ENCODE assay signal across 9 cellular contexts in the genomic region with DNA sequence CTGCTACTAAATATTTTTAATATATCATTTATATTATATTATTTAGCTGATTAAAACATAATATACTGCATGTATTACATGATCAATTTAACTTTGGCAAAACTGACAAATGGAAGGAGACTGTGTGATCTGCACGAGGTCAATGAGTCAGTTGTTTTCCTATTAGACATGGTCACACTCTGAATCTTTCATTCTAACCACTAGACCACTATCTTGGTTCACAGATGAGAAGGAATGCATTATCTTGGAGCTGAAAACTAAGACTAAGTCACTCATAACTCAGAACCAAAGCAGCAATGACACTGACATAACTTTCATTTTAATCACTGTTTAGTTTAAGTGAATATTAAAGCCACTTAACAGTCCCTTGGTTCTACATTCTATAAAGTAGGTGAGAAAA. TPM values are rescaled to one million over a fixed set of nuclear protein-coding genes. Genes with fewer than 3 reads are reported as not detected.
DNase-seq lines count a peak whose midpoint lies in the region; ATAC-seq and TF ChIP-seq lines count a peak whose summit lies in the region.
"Had no signal": no experiment of that assay in that cellular context is flagged by ENCODE, and none has a peak within 500 bp of the region (broad histone marks: within the 10 kb centered on the region; RNA-seq: fewer than 3 reads in every experiment).

No MANE protein-coding gene starts in this region.

- H3K4me1 ChIP-seq in Panc1 (ENCODE audit: control insufficient read depth, insufficient read depth, low read length): no peaks in the 10 kb centered on the region

- BruUV-seq in Panc1 (replicated peaks; lab: Mats Ljungman, UMichigan): no TSS peak

- CTCF ChIA-PET in Panc1 (lab: Charles Lee): no interaction called here

- no peak overlapping the region for H3K4me3 Mint-ChIP-seq in T-helper 17 cell

- DNase-seq in GM03348 (ENCODE audit: low spot score) (peak; percentile 70), Panc1 (ENCODE audit: low read depth, low spot score) (peak; percentile 33), glomerular visceral epithelial cell (ENCODE audit: extremely low spot score) (peak; percentile 73), 8988T (no peak), nucleus accumbens (lab: John Stamatoyannopoulos, UW) (no peak), NCI-H146 (lab: John Stamatoyannopoulos, UW) (no peak), T-helper 17 cell (no peak)
- DNase-seq: NCI-H2227 treated with DMSO at 0.1 percent for 48 hours had no signal

- H3K27ac ChIP-seq in Panc1 (ENCODE audit: low read length): no peak overlapping the region

- in situ Hi-C loops in Panc1 (cut with HindIII; ENCODE audit: low pct_unique_long_range_greater_than_20kb, low sequenced_read_pairs): no loop called here

- H3K4me3 ChIP-seq in Panc1 (ENCODE audit: low read depth in 2 of 2, low read length in 2 of 2): no peak overlapping the region

- no peak for TF ChIP-seq CTCF in Panc1 (IDR thresholded peaks at IDR 0.05)

- no peaks in the 10 kb centered on the region for H3K27me3 ChIP-seq in Panc1 (ENCODE audit: control insufficient read depth, insufficient read depth, low read length)

- POLR2A ChIA-PET in Panc1 (lab: Charles Lee): no interaction called here

- no peak overlapping the region for H3K27ac Mint-ChIP-seq in T-helper 17 cell

- H3K4me1 Mint-ChIP-seq in T-helper 17 cell: peaks cover 20% of the 10 kb centered on the region

- ATAC-seq in GM21390 (IDR thresholded peaks at IDR 0.05; ENCODE audit: unreplicated experiment) (peak; percentile 74), Panc1 (no peak), T-helper 17 cell (no peak)

- peaks cover 8% of the 10 kb centered on the region for H3K36me3 Mint-ChIP-seq in T-helper 17 cell (ENCODE audit: low read depth)

- intact Hi-C loops in Panc1 (cut with micrococcal nuclease; ENCODE audit: unreplicated experiment): no loop called here

- no peaks in the 10 kb centered on the region for H3K9me3 ChIP-seq in Panc1 (ENCODE audit: control insufficient read depth, insufficient read depth, low read depth, low read length)
- no peaks in the 10 kb centered on the region for H3K9me3 ChIP-seq in T-helper 17 cell (ENCODE audit: control insufficient read depth, low read length, poor library complexity, severe bottlenecking)

- no peaks in the 10 kb centered on the region for H3K27me3 Mint-ChIP-seq in T-helper 17 cell

- H3K36me3 ChIP-seq in Panc1 (ENCODE audit: control insufficient read depth, insufficient read depth, low read length): no peaks in the 10 kb centered on the region

RNA-seq across cellular contexts. Expression of a gene that starts 37.4 kb away (rescaled TPM):
- total RNA-seq in Panc1 (2021; ENCODE audit: unreplicated experiment): 40.8 TPM
- polyA plus RNA-seq in Panc1 (2012; ENCODE audit: insufficient read length): 20.6 TPM
- 10 to 100 TPM; 38.1 to 41.2 TPM for total RNA-seq in T-helper 17 cell

RNA-seq across cellular contexts. Expression of a gene that starts 54.1 kb away (rescaled TPM):
- not detected for total RNA-seq in Panc1 (2021; ENCODE audit: unreplicated experiment)
- 0.39 TPM for polyA plus RNA-seq in Panc1 (2012; ENCODE audit: insufficient read length)
- total RNA-seq in T-helper 17 cell: under 1 TPM; 0.29 to 0.47 TPM

Comparison
In these comparisons a context has a peak if more than half of its experiments do, and no peak if none do; other contexts are left out.
1. DNase-seq: peak in GM03348 (single experiment), Panc1 (single experiment) and glomerular visceral epithelial cell (single experiment); none in 8988T (single experiment), nucleus accumbens (0 of 56), NCI-H146 (single experiment) and T-helper 17 cell (0 of 3).